In the genomic region with DNA sequence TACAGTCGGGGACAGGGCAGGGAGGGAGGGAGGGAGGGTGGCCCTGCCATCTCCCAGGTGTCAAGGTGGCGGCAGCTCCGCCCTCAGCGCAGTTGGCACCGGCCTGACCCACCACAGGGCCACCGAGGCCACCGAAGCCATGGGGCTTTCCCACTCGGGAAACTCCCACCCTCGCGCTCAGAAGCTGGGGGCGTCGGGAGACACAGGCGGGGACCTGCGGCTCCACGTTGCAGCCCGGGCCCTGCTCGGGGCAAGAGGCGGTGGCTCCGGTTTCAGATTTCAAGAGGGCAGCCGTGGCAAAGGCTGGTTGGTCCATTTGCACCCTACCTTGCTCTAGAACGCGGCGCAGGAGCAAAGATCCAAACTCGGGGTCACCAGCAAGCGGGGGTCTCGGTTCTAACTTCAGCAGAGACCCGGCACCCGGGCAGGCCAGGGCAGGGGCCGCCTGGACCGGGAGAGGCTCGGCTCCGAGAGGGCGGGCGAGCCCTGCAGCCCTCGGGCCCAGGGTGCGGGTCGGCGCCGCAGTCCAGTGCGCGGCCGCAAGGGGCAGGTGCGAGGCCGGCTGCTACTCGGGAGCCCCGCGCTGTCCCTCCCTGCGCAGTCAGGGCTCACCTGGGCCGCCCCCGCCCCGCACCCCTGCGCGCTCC, we compare ENCODE assay signal across 8 cellular contexts. TPM values are rescaled to one million over a fixed set of nuclear protein-coding genes. Genes with fewer than 3 reads are reported as not detected.
DNase-seq lines count a peak whose midpoint lies in the region; ATAC-seq lines count a peak whose summit lies in the region.

No MANE protein-coding gene starts in this region.

- H3K4me2 ChIP-seq in neuronal stem cell (ENCODE audit: insufficient read depth, low read length, poor library complexity, severe bottlenecking) = peak overlapping the region; percentile 94

- peak overlapping the region; percentile 51 for H2BK15ac ChIP-seq in neuronal stem cell (ENCODE audit: low read length)

- peak overlapping the region; percentile 90 for H3K18ac ChIP-seq in neuronal stem cell (ENCODE audit: low read length)

- H3K79me1 ChIP-seq in neuronal stem cell (ENCODE audit: low read depth, low read length) = no peaks in the 10 kb centered on the region

- H3K23ac ChIP-seq in neuronal stem cell (ENCODE audit: low read depth, low read length, poor library complexity) = peak overlapping the region; percentile 75

- H2BK5ac ChIP-seq in neuronal stem cell (ENCODE audit: low read length) = no peak overlapping the region

- H3K27me3 ChIP-seq in neuronal stem cell (ENCODE audit: control insufficient read depth in 3 of 3, insufficient read depth in 3 of 3, low read depth in 1 of 3, low read length in 3 of 3) (peaks cover 0 to 58% (median 15%) of the 10 kb centered on the region in 3 experiments), aorta (ENCODE audit: control insufficient read depth in 1 of 2, insufficient read depth in 2 of 2, low read length in 1 of 2) (no peaks in the 10 kb centered on the region)

- ATAC-seq in Right ventricle myocardium inferior = peak; percentile 65
- peak; percentile 63 for ATAC-seq in HG02885 (IDR thresholded peaks at IDR 0.05; ENCODE audit: poor library complexity, unreplicated experiment)
- ATAC-seq in aorta (ENCODE audit: low FRiP score) = peak; percentile 51

- intact Hi-C loops in Right ventricle myocardium inferior (cut with DNase I) (loop anchor here (2.0 kb wide), 1 partner anchor 29 kb away; no protein-coding TSS in a partner anchor), cardiac septum (cut with DNase I) (no loop called here), aorta (cut with DNase I) (no loop called here)

- peak overlapping the region; percentile 88 for H3K9ac ChIP-seq in neuronal stem cell (ENCODE audit: low read depth, low read length, poor library complexity)

- H3K14ac ChIP-seq in neuronal stem cell (ENCODE audit: low read length) = no peak overlapping the region

- DNase-seq in Right ventricle myocardium inferior (ENCODE audit: missing footprints) (no peak), cardiac septum (ENCODE audit: low spot score) (no peak), NCI-H510A treated with DMSO at 0.1 percent for 48 hours (lab: John Stamatoyannopoulos, UW) (peak; percentile 84), activated T-cell treated with anti-CD3 and anti-CD28 coated beads for 48 hours (ENCODE audit: low read depth) (peak; percentile 23), fibroblast of gingiva (ENCODE audit: low read depth) (peak; percentile 33), neuronal stem cell (ENCODE audit: low spot score) (no peak), aorta (peak in 1 of 2 donors; percentile 63)

- peak overlapping the region; percentile 78 for H2AK5ac ChIP-seq in neuronal stem cell (ENCODE audit: low read depth, low read length)

- H3K4me3 ChIP-seq in neuronal stem cell (ENCODE audit: low read length in 2 of 2) (peak overlapping the region; percentile 49 to 79), aorta (ENCODE audit: low read length in 2 of 2) (peak overlapping the region; percentile 29 to 44)

- no peak overlapping the region for H2BK120ac ChIP-seq in neuronal stem cell (ENCODE audit: low read depth, low read length)

- H3K4me1 ChIP-seq in neuronal stem cell (ENCODE audit: control insufficient read depth in 2 of 2, insufficient read depth in 1 of 2, low read depth in 1 of 2, low read length in 2 of 2) (peaks cover 4 to 17% of the 10 kb centered on the region in 2 donors), aorta (ENCODE audit: control insufficient read depth in 1 of 2, insufficient read depth in 2 of 2, low read length in 2 of 2) (no peaks in the 10 kb centered on the region)

- H3K36me3 ChIP-seq in neuronal stem cell (replicated peaks in 1 of 2; ENCODE audit: control insufficient read depth in 2 of 2, insufficient read depth in 2 of 2, low read length in 2 of 2) (no peaks in the 10 kb centered on the region), aorta (ENCODE audit: control insufficient read depth in 1 of 2, insufficient read depth in 2 of 2, low read length in 1 of 2) (no peaks in the 10 kb centered on the region)

- H4K8ac ChIP-seq in neuronal stem cell (ENCODE audit: low read depth, low read length) = no peak overlapping the region

- no peak overlapping the region for H2BK12ac ChIP-seq in neuronal stem cell (ENCODE audit: low read length)

- no CpG with 5 or more reads among the region's 53 CpGs for whole genome bisulfite sequencing in neuronal stem cell (ENCODE audit: extremely low coverage in 2 of 2, insufficient read length in 2 of 2, insufficient replicate concordance in 1 of 2), 2 donors
- WGBS in aorta, 2 donors = 3 to 4% methylated on average over 45 to 53 of the region's 53 CpGs

- H4K91ac ChIP-seq in neuronal stem cell (ENCODE audit: low read depth, low read length, poor library complexity) = no peak overlapping the region

- H2AFZ ChIP-seq in neuronal stem cell (ENCODE audit: low read length) = peak overlapping the region; percentile 99

- peaks cover 0 to 2% of the 10 kb centered on the region in 2 donors for H3K9me3 ChIP-seq in neuronal stem cell (replicated peaks in 1 of 2; ENCODE audit: control insufficient read depth in 2 of 2, insufficient read depth in 1 of 2, low read depth in 1 of 2, low read length in 2 of 2)
- H3K9me3 ChIP-seq in aorta (ENCODE audit: control insufficient read depth, low read length) = no peaks in the 10 kb centered on the region

- no peak overlapping the region for H3K4ac ChIP-seq in neuronal stem cell (ENCODE audit: low read length)

- H3K27ac ChIP-seq in neuronal stem cell (replicated peaks; ENCODE audit: low read length) (no peak overlapping the region), aorta (ENCODE audit: low read depth in 1 of 2, low read length in 2 of 2) (no peak overlapping the region)

RNA-seq across cellular contexts. Expression of a gene that starts 0.4 kb away (rescaled TPM):
- 15.5 TPM for total RNA-seq in Right ventricle myocardium inferior
- total RNA-seq in cardiac septum = 6.8 TPM
- polyA plus RNA-seq in neuronal stem cell (2013, experiment 1 of 2) = 11.7 TPM
- polyA plus RNA-seq in neuronal stem cell (2013, experiment 2 of 2) = 12.1 TPM
- 10 to 100 TPM; 13.2 to 31.6 TPM for total RNA-seq in aorta
- polyA plus RNA-seq in aorta = 10 to 100 TPM in 1 of 2 donors, 1 to 10 TPM in 1; 7.1 to 17.6 TPM

RNA-seq across cellular contexts. Expression of a gene that starts 31.2 kb away (rescaled TPM):
- total RNA-seq in Right ventricle myocardium inferior = 4.8 TPM
- 11.6 TPM for total RNA-seq in cardiac septum
- polyA plus RNA-seq in neuronal stem cell (2013, experiment 1 of 2) = 0.08 TPM
- 0.04 TPM for polyA plus RNA-seq in neuronal stem cell (2013, experiment 2 of 2)
- total RNA-seq in aorta = 10 to 100 TPM in 1 of 2 donors, 1 to 10 TPM in 1; 6.6 to 30.5 TPM
- 10 to 100 TPM in 1 of 2 donors, under 1 TPM in 1; 0.72 to 15.9 TPM for polyA plus RNA-seq in aorta

Comparison
In these comparisons a context has a peak if more than half of its experiments do, and no peak if none do; other contexts are left out.
1. DNase-seq: peak in NCI-H510A treated with DMSO at 0.1 percent for 48 hours (single experiment), activated T-cell treated with anti-CD3 and anti-CD28 coated beads for 48 hours (single experiment) and fibroblast of gingiva (single experiment); none in Right ventricle myocardium inferior (single experiment), cardiac septum (single experiment) and neuronal stem cell (single experiment).
2. Peak in every context shown above with its lines, with median percentiles within 50 percentile points of each other: ATAC-seq.